In the genomic region with DNA sequence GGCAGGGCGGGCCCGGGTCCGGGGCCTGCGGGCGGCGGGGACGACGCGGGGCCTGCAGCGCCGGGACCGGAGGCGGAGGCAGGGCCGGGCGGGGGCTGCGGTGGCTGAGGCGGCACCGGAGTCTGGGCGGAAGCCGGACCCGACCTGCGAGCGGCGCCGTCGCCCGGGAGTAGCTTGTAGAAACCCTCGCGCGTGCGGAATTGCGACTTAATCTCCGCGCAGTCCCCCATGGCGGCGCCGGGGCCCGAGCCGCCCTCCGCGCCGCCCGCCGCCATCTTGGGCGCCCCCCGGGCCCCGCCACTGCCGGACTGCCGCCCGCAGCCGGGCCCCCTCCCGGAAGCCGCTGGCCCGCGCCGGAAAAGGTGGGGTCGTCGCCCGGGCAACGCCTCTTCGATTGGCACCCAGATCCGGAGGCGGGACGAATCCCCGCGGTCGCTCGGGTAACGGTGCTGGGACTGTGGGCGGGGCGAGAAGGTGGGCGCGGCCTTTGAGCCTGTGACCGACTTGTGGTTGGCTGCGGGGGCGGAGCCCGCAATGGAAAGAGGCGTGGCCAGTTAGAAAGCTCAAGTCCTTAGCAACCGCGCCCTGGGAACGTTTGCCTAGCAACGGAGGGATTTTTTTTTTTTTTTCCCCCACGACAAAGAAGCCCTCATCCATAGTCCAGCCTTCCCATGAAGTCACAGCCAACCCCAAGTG, we compare ENCODE assay signal across 8 cellular contexts. TPM values are rescaled to one million over a fixed set of nuclear protein-coding genes. Genes with fewer than 3 reads are reported as not detected.
A peak's percentile ranks its signal among the peaks of the same experiment; 100 is the strongest.
DNase-seq lines count a peak whose midpoint lies in the region; ATAC-seq, FAIRE-seq and TF ChIP-seq lines count a peak whose summit lies in the region.

A gene with protein sequence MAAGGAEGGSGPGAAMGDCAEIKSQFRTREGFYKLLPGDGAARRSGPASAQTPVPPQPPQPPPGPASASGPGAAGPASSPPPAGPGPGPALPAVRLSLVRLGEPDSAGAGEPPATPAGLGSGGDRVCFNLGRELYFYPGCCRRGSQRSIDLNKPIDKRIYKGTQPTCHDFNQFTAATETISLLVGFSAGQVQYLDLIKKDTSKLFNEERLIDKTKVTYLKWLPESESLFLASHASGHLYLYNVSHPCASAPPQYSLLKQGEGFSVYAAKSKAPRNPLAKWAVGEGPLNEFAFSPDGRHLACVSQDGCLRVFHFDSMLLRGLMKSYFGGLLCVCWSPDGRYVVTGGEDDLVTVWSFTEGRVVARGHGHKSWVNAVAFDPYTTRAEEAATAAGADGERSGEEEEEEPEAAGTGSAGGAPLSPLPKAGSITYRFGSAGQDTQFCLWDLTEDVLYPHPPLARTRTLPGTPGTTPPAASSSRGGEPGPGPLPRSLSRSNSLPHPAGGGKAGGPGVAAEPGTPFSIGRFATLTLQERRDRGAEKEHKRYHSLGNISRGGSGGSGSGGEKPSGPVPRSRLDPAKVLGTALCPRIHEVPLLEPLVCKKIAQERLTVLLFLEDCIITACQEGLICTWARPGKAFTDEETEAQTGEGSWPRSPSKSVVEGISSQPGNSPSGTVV (minus strand): TSS at position 364 of the 696 bp plus-strand sequence. CDS start 89 bp downstream, at position 275.

- peaks cover 13 to 23% (median 21%) of the 10 kb centered on the region in 3 donors for H3K36me3 Mint-ChIP-seq in immature natural killer cell

- H3K27ac Mint-ChIP-seq in immature natural killer cell: peak within 1 kb of the TSS; percentile 86 to 97 (median 92)

- CTCF ChIA-PET in A673 (lab: Charles Lee): interaction anchor here (0.7 to 1.4 kb wide), 2 partner anchors 24 to 25 kb away, joined by 3 to 17 read pairs; no protein-coding TSS in a partner anchor

- intact Hi-C loops in A673 (cut with micrococcal nuclease; ENCODE audit: unreplicated experiment): no loop called here

- H3K9me3 ChIP-seq in A673 (ENCODE audit: low read depth, low read length, poor library complexity, severe bottlenecking): no peaks in the 10 kb centered on the region

- no peaks in the 10 kb centered on the region for H3K9me3 Mint-ChIP-seq in immature natural killer cell

- H3K4me1 Mint-ChIP-seq in immature natural killer cell: peaks cover 36 to 39% of the 10 kb centered on the region in 2 donors

- peak; percentile 99 for DNase-seq in A673 (ENCODE audit: low spot score)
- DNase-seq in NCI-H2196 treated with DMSO at 0.1 percent for 48 hours (lab: John Stamatoyannopoulos, UW; ENCODE audit: unreplicated experiment): peak; percentile 94
- peak; percentile 93 for DNase-seq in bronchial epithelial cell (ENCODE audit: low read depth)
- DNase-seq in immature natural killer cell: peak; percentile 99 to 100 (median 99)
- peak; percentile 98 for DNase-seq in smooth muscle cell of the brain vasculature (ENCODE audit: low read depth, low spot score)

- no TSS peak for BruUV-seq in A673 (replicated peaks; lab: Mats Ljungman, UMichigan)

- POLR2A ChIA-PET in A673 (lab: Charles Lee; ENCODE audit: low non-redundant PET): interaction anchor here (0.7 kb wide), 1 partner anchor 14 kb away, joined by 6 read pairs; no protein-coding TSS in a partner anchor

- peak; percentile 58 for FAIRE-seq in bronchial epithelial cell (lab: Jason Lieb, UNC)

- H3K36me3 ChIP-seq in A673 (ENCODE audit: insufficient read depth, low read length, poor library complexity, severe bottlenecking) (peaks cover 28% of the 10 kb centered on the region), bronchial epithelial cell (ENCODE audit: control insufficient read depth, insufficient read depth, low read length) (peaks cover 7% of the 10 kb centered on the region)

- H3K4me3 ChIP-seq in A673 (ENCODE audit: low read depth, low read length, poor library complexity, severe bottlenecking) (peak within 1 kb of the TSS; percentile 97), WI38 (ENCODE audit: low read depth, low read length) (peak within 1 kb of the TSS; percentile 93), bronchial epithelial cell (ENCODE audit: low read depth, low read length) (peak within 1 kb of the TSS; percentile 80)

- H3K4me3 Mint-ChIP-seq in immature natural killer cell: peak within 1 kb of the TSS; percentile 86 to 92 (median 89)

- peak within 1 kb of the TSS; percentile 88 for H3K27ac ChIP-seq in A673 (ENCODE audit: low read depth, low read length, poor library complexity, severe bottlenecking)

- TF ChIP-seq CTCF in A673 (conservative IDR thresholded peaks at IDR 0.05; ENCODE audit: low read depth, low read length) (no peak), WI38 (IDR thresholded peaks at IDR 0.05; ENCODE audit: low read depth, low read length) (no peak), bronchial epithelial cell (IDR thresholded peaks at IDR 0.05; ENCODE audit: insufficient read depth, low read length, severe bottlenecking) (no peak)

- H3K27me3 ChIP-seq in A673 (replicated peaks; ENCODE audit: insufficient read depth, low read depth, low read length, poor library complexity) (no peaks in the 10 kb centered on the region), bronchial epithelial cell (ENCODE audit: control insufficient read depth, insufficient read depth, low read length) (no peaks in the 10 kb centered on the region)

- peak; percentile 91 for ATAC-seq in GM18868 (IDR thresholded peaks at IDR 0.05; ENCODE audit: unreplicated experiment)
- ATAC-seq in HG03108 (IDR thresholded peaks at IDR 0.05; ENCODE audit: unreplicated experiment): peak; percentile 93

- H3K27me3 Mint-ChIP-seq in immature natural killer cell (ENCODE audit: low read depth in 3 of 3): peaks cover 18 to 27% (median 25%) of the 10 kb centered on the region in 3 donors

- H3K4me1 ChIP-seq in A673 (ENCODE audit: insufficient read depth, low read length, poor library complexity, severe bottlenecking): peaks cover 6% of the 10 kb centered on the region

RNA-seq across cellular contexts. Expression of the gene that starts here (rescaled TPM):
- total RNA-seq in A673 (2021): 79.2 and 86.7 TPM in 2 replicates
- 25.3 and 29.0 TPM in 2 replicates for total RNA-seq in bronchial epithelial cell
- polyA plus RNA-seq in immature natural killer cell: 10 to 100 TPM; 20.2 to 43.9 (median 20.7) TPM

Comparison
In these comparisons a context has a peak if more than half of its experiments do, and no peak if none do; other contexts are left out.
1. Peak in every context shown above with its lines: DNase-seq, ATAC-seq, H3K4me3 ChIP-seq and H3K27ac ChIP-seq.